Comparison of ENCODE assay signal across 14 cellular contexts in genomic region chr22:26471522-26471921, GRCh38. TPM values are rescaled to one million over a fixed set of nuclear protein-coding genes. Genes with fewer than 3 reads are reported as not detected.
DNase-seq lines count a peak whose midpoint lies in the region; ATAC-seq and TF ChIP-seq lines count a peak whose summit lies in the region.
"Had no signal": no experiment of that assay in that cellular context is flagged by ENCODE, and none has a peak within 500 bp of the region (broad histone marks: within the 10 kb centered on the region; RNA-seq: fewer than 3 reads in every experiment).

No MANE protein-coding gene starts in this region.

- in situ Hi-C loops in ACHN (cut with HindIII; ENCODE audit: low pct_ligation_motif_present, low pct_unique_long_range_greater_than_20kb, low sequenced_read_pairs) (no loop called here), mammary epithelial cell (cut with MboI; ENCODE audit: low sequenced_read_pairs in 2 of 2) (no loop called here)

- no peak overlapping the region for H2AFZ ChIP-seq in mammary epithelial cell (ENCODE audit: low read depth, low read length)
- H2AFZ ChIP-seq in neuronal stem cell (ENCODE audit: low read length), result no peak overlapping the region

- H3K4me1 ChIP-seq in mammary epithelial cell (ENCODE audit: insufficient read depth, low read length), result peaks cover 36% of the 10 kb centered on the region
- no peaks in the 10 kb centered on the region for H3K4me1 ChIP-seq in lower lobe of right lung
- H3K4me1 ChIP-seq in neuronal stem cell (ENCODE audit: control insufficient read depth in 2 of 2, insufficient read depth in 1 of 2, low read depth in 1 of 2, low read length in 2 of 2), result no peaks in the 10 kb centered on the region
- H3K4me1 ChIP-seq: esophagus squamous epithelium had no signal

- H2BK15ac ChIP-seq in neuronal stem cell (ENCODE audit: low read length), result no peak overlapping the region

- H4K8ac ChIP-seq in neuronal stem cell (ENCODE audit: low read depth, low read length), result no peak overlapping the region

- TF ChIP-seq CTCF in mammary epithelial cell (conservative IDR thresholded peaks at IDR 0.05 in 1 of 2, IDR thresholded peaks at IDR 0.05 in 1 of 2; ENCODE audit: extremely low read depth in 1 of 2, insufficient read depth in 1 of 2, low read depth in 1 of 2, low read length in 2 of 2), result no peak
- no peak for TF ChIP-seq CTCF in lower lobe of right lung (IDR thresholded peaks at IDR 0.05)

- H3K4ac ChIP-seq in neuronal stem cell (ENCODE audit: low read length), result no peak overlapping the region

- intact Hi-C loops in mammary epithelial cell (cut with micrococcal nuclease), result no loop called here
- intact Hi-C loops in lower lobe of right lung (cut with DNase I), result no loop called here

- H3K27me3 ChIP-seq in mammary epithelial cell (ENCODE audit: insufficient read depth, low read length) (no peaks in the 10 kb centered on the region), lower lobe of right lung (ENCODE audit: low read depth) (no peaks in the 10 kb centered on the region), neuronal stem cell (ENCODE audit: control insufficient read depth in 3 of 3, insufficient read depth in 3 of 3, low read depth in 1 of 3, low read length in 3 of 3) (no peaks in the 10 kb centered on the region)
- H3K27me3 ChIP-seq: esophagus squamous epithelium had no signal

- H3K27ac ChIP-seq in mammary epithelial cell (ENCODE audit: insufficient read depth, low read depth, low read length), result peak overlapping the region; percentile 85
- no peak overlapping the region for H3K27ac ChIP-seq in lower lobe of right lung
- no peak overlapping the region for H3K27ac ChIP-seq in neuronal stem cell (replicated peaks; ENCODE audit: low read length)
- H3K27ac ChIP-seq: C4-2B had no signal

- no TSS peak for BruUV-seq in mammary epithelial cell (replicated peaks; lab: Mats Ljungman, UMichigan)

- H2AK5ac ChIP-seq in neuronal stem cell (ENCODE audit: low read depth, low read length), result no peak overlapping the region

- H4K20me1 ChIP-seq in mammary epithelial cell (ENCODE audit: insufficient read depth, low read length), result no peaks in the 10 kb centered on the region

- H2BK120ac ChIP-seq in neuronal stem cell (ENCODE audit: low read depth, low read length), result no peak overlapping the region

- no peaks in the 10 kb centered on the region for H3K79me1 ChIP-seq in neuronal stem cell (ENCODE audit: low read depth, low read length)

- no peak overlapping the region for H3K18ac ChIP-seq in neuronal stem cell (ENCODE audit: low read length)

- H4K91ac ChIP-seq in neuronal stem cell (ENCODE audit: low read depth, low read length, poor library complexity), result no peak overlapping the region

- peak; percentile 88 for DNase-seq in ACHN
- peak; percentile 8 for DNase-seq in HS-27A (ENCODE audit: low read depth)
- peak; percentile 50 for DNase-seq in mammary epithelial cell
- no peak for DNase-seq in lower lobe of right lung
- DNase-seq in neuronal stem cell (ENCODE audit: low spot score), result no peak
- DNase-seq in activated CD4-positive, CD25-positive, alpha-beta regulatory T cell (lab: John Stamatoyannopoulos, UW), result no peak
- DNase-seq in activated CD4-positive, alpha-beta T cell treated with anti-CD3 and anti-CD28 coated beads, Interleukin-2, amount 50 U/mL, for 4 hours, result no peak
- DNase-seq: activated naive CD8-positive, alpha-beta T cell treated with anti-CD3 and anti-CD28 coated beads, Interleukin-2, amount 50 U/mL, for 24 hours; esophagus squamous epithelium; midbrain; stimulated activated naive B cell treated with anti-CD40 and anti-IgM and Interleukin-4, amounts not matched to agents 10 μg/mL and 1 μg/mL and 100 μg/mL, for 72 hours had no signal

- peak overlapping the region; percentile 74 for H3K9ac ChIP-seq in mammary epithelial cell (ENCODE audit: insufficient read depth, low read length)
- no peak overlapping the region for H3K9ac ChIP-seq in neuronal stem cell (ENCODE audit: low read depth, low read length, poor library complexity)

- 0% methylated on average over 5 of the region's 5 CpGs for WGBS in mammary epithelial cell (ENCODE audit: low coverage, missing lambda C conversion rate)
- WGBS in neuronal stem cell (ENCODE audit: extremely low coverage in 2 of 2, insufficient read length in 2 of 2, insufficient replicate concordance in 1 of 2), 2 donors, result no CpG with 5 or more reads among the region's 5 CpGs

- H3K23ac ChIP-seq in neuronal stem cell (ENCODE audit: low read depth, low read length, poor library complexity), result no peak overlapping the region

- CTCF ChIA-PET in mammary epithelial cell (lab: Charles Lee; ENCODE audit: low non-redundant PET), result no interaction called here

- H3K79me2 ChIP-seq in mammary epithelial cell (ENCODE audit: insufficient read depth, low read length), result peaks cover 10% of the 10 kb centered on the region

- no peak overlapping the region for H2BK12ac ChIP-seq in neuronal stem cell (ENCODE audit: low read length)

- no peak overlapping the region for H2BK5ac ChIP-seq in neuronal stem cell (ENCODE audit: low read length)

- ATAC-seq in lower lobe of right lung (peak; percentile 81 to 89), GM18868 (IDR thresholded peaks at IDR 0.05; ENCODE audit: unreplicated experiment) (no peak)
- ATAC-seq: activated naive CD8-positive, alpha-beta T cell treated with anti-CD3 and anti-CD28 coated beads, Interleukin-2, amount 50 U/mL, for 24 hours; GM12878; stimulated activated naive B cell treated with anti-CD40 and anti-IgM and Interleukin-4, amounts not matched to agents 10 μg/mL and 1 μg/mL and 100 μg/mL, for 72 hours had no signal

- H3K9me3 ChIP-seq in mammary epithelial cell (replicated peaks; ENCODE audit: insufficient read depth, low read length) (no peaks in the 10 kb centered on the region), lower lobe of right lung (no peaks in the 10 kb centered on the region), neuronal stem cell (replicated peaks in 1 of 2; ENCODE audit: control insufficient read depth in 2 of 2, insufficient read depth in 1 of 2, low read depth in 1 of 2, low read length in 2 of 2) (no peaks in the 10 kb centered on the region)
- H3K9me3 ChIP-seq: esophagus squamous epithelium had no signal

- H3K4me2 ChIP-seq in mammary epithelial cell (ENCODE audit: insufficient read depth, low read depth, low read length) (peak overlapping the region; percentile 27), neuronal stem cell (ENCODE audit: insufficient read depth, low read length, poor library complexity, severe bottlenecking) (no peak overlapping the region)

- H3K4me3 ChIP-seq in mammary epithelial cell (replicated peaks in 1 of 3; ENCODE audit: insufficient read depth in 1 of 3, low read depth in 2 of 3, low read length in 3 of 3) (no peak overlapping the region), lower lobe of right lung (no peak overlapping the region), neuronal stem cell (ENCODE audit: low read length in 2 of 2) (no peak overlapping the region)
- H3K4me3 ChIP-seq: esophagus squamous epithelium, GM12878 had no signal

- dilution Hi-C loops in mammary epithelial cell (cut with HindIII; ENCODE audit: low sequenced_read_pairs), result no loop called here

- H3K14ac ChIP-seq in neuronal stem cell (ENCODE audit: low read length), result no peak overlapping the region

- H3K36me3 ChIP-seq in mammary epithelial cell (ENCODE audit: insufficient read depth, low read length) (peaks cover 8% of the 10 kb centered on the region), lower lobe of right lung (peaks cover 97% of the 10 kb centered on the region), neuronal stem cell (replicated peaks in 1 of 2; ENCODE audit: control insufficient read depth in 2 of 2, insufficient read depth in 2 of 2, low read length in 2 of 2) (peaks cover 37 to 99% of the 10 kb centered on the region in 2 donors)

RNA-seq across cellular contexts. Expression of gene HPS4, which starts 12.1 kb away (rescaled TPM):
- total RNA-seq in mammary epithelial cell (10 to 100 TPM; 33.6 to 38.3 TPM), lower lobe of right lung (39.8 TPM)
- polyA plus RNA-seq in mammary epithelial cell, result 18.3 TPM
- 9.7 TPM for polyA minus RNA-seq in mammary epithelial cell
- 29.8 TPM for polyA plus RNA-seq in neuronal stem cell (2013, experiment 1 of 2)
- 30.4 TPM for polyA plus RNA-seq in neuronal stem cell (2013, experiment 2 of 2)

RNA-seq across cellular contexts. Expression of gene SRRD, which starts 12.2 kb away (rescaled TPM):
- total RNA-seq in mammary epithelial cell (10 to 100 TPM; 16.3 to 20.8 TPM), lower lobe of right lung (18.1 TPM)
- 20.7 TPM for polyA plus RNA-seq in mammary epithelial cell
- polyA minus RNA-seq in mammary epithelial cell, result 21.7 TPM
- 11.3 TPM for polyA plus RNA-seq in neuronal stem cell (2013, experiment 1 of 2)
- polyA plus RNA-seq in neuronal stem cell (2013, experiment 2 of 2), result 11.1 TPM

RNA-seq across cellular contexts. Expression of gene TFIP11, which starts 40.8 kb away (rescaled TPM):
- total RNA-seq in mammary epithelial cell, result 10 to 100 TPM; 35.7 to 38.3 TPM
- polyA plus RNA-seq in mammary epithelial cell, result 21.5 TPM
- 61.8 TPM for polyA minus RNA-seq in mammary epithelial cell
- total RNA-seq in lower lobe of right lung, result 28.4 TPM
- 10.5 TPM for polyA plus RNA-seq in neuronal stem cell (2013, experiment 1 of 2)
- 10.7 TPM for polyA plus RNA-seq in neuronal stem cell (2013, experiment 2 of 2)

RNA-seq across cellular contexts. Expression of gene ASPHD2, which starts 42.5 kb away (rescaled TPM):
- total RNA-seq in mammary epithelial cell (10 to 100 TPM in 1 of 2 donors, 1 to 10 TPM in 1; 6.1 to 16.5 TPM), lower lobe of right lung (1.5 TPM)
- polyA plus RNA-seq in mammary epithelial cell, result 4.1 TPM
- 3.9 TPM for polyA minus RNA-seq in mammary epithelial cell
- 11.5 TPM for polyA plus RNA-seq in neuronal stem cell (2013, experiment 1 of 2)
- polyA plus RNA-seq in neuronal stem cell (2013, experiment 2 of 2), result 11.4 TPM

Comparison
In these comparisons a context has a peak if more than half of its experiments do, and no peak if none do; other contexts are left out.
1. DNase-seq: peak in ACHN (single experiment), HS-27A (single experiment) and mammary epithelial cell (single experiment); none in lower lobe of right lung (single experiment), neuronal stem cell (single experiment), activated CD4-positive, CD25-positive, alpha-beta regulatory T cell (0 of 4) and activated CD4-positive, alpha-beta T cell treated with anti-CD3 and anti-CD28 coated beads, Interleukin-2, amount 50 U/mL, for 4 hours (0 of 2).